12 cellular contexts compared by ENCODE assay signal in the genomic region with DNA sequence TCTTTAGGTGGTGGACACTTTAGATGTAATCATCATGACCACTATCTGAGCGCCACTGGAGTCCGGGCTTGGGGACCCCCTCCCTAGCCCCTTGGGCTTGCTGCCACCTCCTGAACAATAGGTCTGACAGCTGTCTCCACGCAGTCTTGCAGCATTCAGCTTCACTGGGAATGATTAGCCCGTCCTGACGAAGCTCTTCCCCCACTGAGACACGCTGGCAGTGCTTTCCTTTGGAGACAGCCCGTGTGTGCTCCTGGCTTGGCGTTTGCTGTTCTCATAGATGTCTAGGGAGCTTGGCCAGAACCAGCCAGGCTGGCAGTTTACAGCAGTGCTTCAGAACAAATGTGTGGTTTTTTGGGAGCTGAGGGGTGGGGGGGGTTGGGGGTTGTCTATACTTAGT.
DNase-seq lines count a peak whose midpoint lies in the region; ATAC-seq and TF ChIP-seq lines count a peak whose summit lies in the region.
"Had no signal": no experiment of that assay in that cellular context is flagged by ENCODE, and none has a peak within 500 bp of the region (broad histone marks: within the 10 kb centered on the region; RNA-seq: fewer than 3 reads in every experiment).

No MANE protein-coding gene starts in this region.

- H3K27ac Mint-ChIP-seq in activated CD4-positive, alpha-beta T cell treated with anti-CD3 and anti-CD28 coated beads for 36 hours = no peak overlapping the region
- H3K27ac Mint-ChIP-seq: activated CD4-positive, alpha-beta memory T cell treated with anti-CD3 and anti-CD28 coated beads for 36 hours; activated naive CD4-positive, alpha-beta T cell treated with anti-CD3 and anti-CD28 coated beads for 36 hours had no signal

- POLR2A ChIA-PET in activated CD4-positive, alpha-beta T cell treated with anti-CD3 and anti-CD28 coated beads for 36 hours (lab: Charles Lee) = no interaction called here

- H3K9me3 Mint-ChIP-seq in activated CD4-positive, alpha-beta T cell treated with anti-CD3 and anti-CD28 coated beads for 36 hours (ENCODE audit: low read depth) = no peaks in the 10 kb centered on the region
- H3K9me3 Mint-ChIP-seq: activated CD4-positive, alpha-beta memory T cell treated with anti-CD3 and anti-CD28 coated beads for 36 hours; activated naive CD4-positive, alpha-beta T cell treated with anti-CD3 and anti-CD28 coated beads for 36 hours had no signal

- no peak overlapping the region for H3K4me3 Mint-ChIP-seq in activated CD4-positive, alpha-beta T cell treated with anti-CD3 and anti-CD28 coated beads for 36 hours
- H3K4me3 Mint-ChIP-seq: activated CD4-positive, alpha-beta memory T cell treated with anti-CD3 and anti-CD28 coated beads for 36 hours; activated naive CD4-positive, alpha-beta T cell treated with anti-CD3 and anti-CD28 coated beads for 36 hours had no signal

- H3K9me3 ChIP-seq in heart left ventricle (no peaks in the 10 kb centered on the region), stomach (no peaks in the 10 kb centered on the region)

- 9 to 18% (median 15%) methylated on average over 8 of the region's 8 CpGs for WGBS in heart left ventricle, 4 donors
- 3 to 35% (median 20%) methylated on average over 7 to 8 of the region's 8 CpGs for WGBS in stomach, 5 donors

- no peaks in the 10 kb centered on the region for H3K27me3 Mint-ChIP-seq in activated CD4-positive, alpha-beta T cell treated with anti-CD3 and anti-CD28 coated beads for 36 hours
- H3K27me3 Mint-ChIP-seq: activated CD4-positive, alpha-beta memory T cell treated with anti-CD3 and anti-CD28 coated beads for 36 hours had no signal

- H3K36me3 Mint-ChIP-seq in activated CD4-positive, alpha-beta T cell treated with anti-CD3 and anti-CD28 coated beads for 36 hours (ENCODE audit: low read depth) = no peaks in the 10 kb centered on the region
- H3K36me3 Mint-ChIP-seq: activated CD4-positive, alpha-beta memory T cell treated with anti-CD3 and anti-CD28 coated beads for 36 hours had no signal

- peak; percentile 4 for DNase-seq in DMS 273 (lab: John Stamatoyannopoulos, UW; ENCODE audit: unreplicated experiment)
- no peak for DNase-seq in DMS 273 treated with DMSO at 0.1 percent for 48 hours (lab: John Stamatoyannopoulos, UW)
- DNase-seq in heart left ventricle = peak in 2 of 5 donors; percentile 49
- no peak for DNase-seq in stomach
- no peak for DNase-seq in activated CD4-positive, alpha-beta T cell treated with anti-CD3 and anti-CD28 coated beads for 36 hours
- DNase-seq: activated CD4-positive, alpha-beta memory T cell treated with anti-CD3 and anti-CD28 coated beads for 36 hours; activated naive CD4-positive, alpha-beta T cell treated with anti-CD3 and anti-CD28 coated beads for 36 hours; stimulated activated CD8-positive, alpha-beta memory T cell treated with anti-CD3 and anti-CD28 coated beads, Interleukin-4, amount 100 ng/mL, for 48 hours had no signal

- H3K27ac ChIP-seq in heart left ventricle (peak overlapping the region in 3 of 12 donors; percentile 1 to 48 (median 23)), stomach (peak overlapping the region in 4 of 5 donors; percentile 59 to 83 (median 65))
- H3K27ac ChIP-seq: 22Rv1 had no signal

- no peak for TF ChIP-seq EP300 in stomach (IDR thresholded peaks at IDR 0.05)

- intact Hi-C loops in heart left ventricle (cut with DNase I) = no loop called here
- intact Hi-C loops in stomach (cut with DNase I; ENCODE audit: low total_unique reads) = no loop called here
- intact Hi-C loops in activated CD4-positive, alpha-beta T cell treated with anti-CD3 and anti-CD28 coated beads for 36 hours (cut with DNase I, micrococcal nuclease) = no loop called here

- CTCF ChIA-PET in activated CD4-positive, alpha-beta T cell treated with anti-CD3 and anti-CD28 coated beads for 36 hours (lab: Charles Lee) = interaction anchor here (0.6 to 1.4 kb wide), 3 partner anchors 9 to 356 kb away, joined by 3 to 4 read pairs (median 3); a partner anchor contains a TSS

- H3K27me3 ChIP-seq in heart left ventricle (no peaks in the 10 kb centered on the region), stomach (no peaks in the 10 kb centered on the region)

- TF ChIP-seq POLR2A in heart left ventricle (IDR thresholded peaks at IDR 0.05) = no peak
- TF ChIP-seq POLR2A in stomach (IDR thresholded peaks at IDR 0.05) = no peak

- no peak for TF ChIP-seq CTCF in WI38 (IDR thresholded peaks at IDR 0.05; ENCODE audit: low read depth, low read length)
- TF ChIP-seq CTCF in heart left ventricle (IDR thresholded peaks at IDR 0.05) = no peak
- no peak for TF ChIP-seq CTCF in stomach (IDR thresholded peaks at IDR 0.05)

- H3K4me1 Mint-ChIP-seq in activated CD4-positive, alpha-beta T cell treated with anti-CD3 and anti-CD28 coated beads for 36 hours = peaks cover 1% of the 10 kb centered on the region

- peaks cover 0 to 26% (median 7%) of the 10 kb centered on the region in 12 donors for H3K4me1 ChIP-seq in heart left ventricle
- peaks cover 0 to 23% (median 7%) of the 10 kb centered on the region in 4 donors for H3K4me1 ChIP-seq in stomach

- ATAC-seq in heart left ventricle = peak in 3 of 4 donors; percentile 63 to 81 (median 74)
- ATAC-seq in HG03196 (IDR thresholded peaks at IDR 0.05; ENCODE audit: unreplicated experiment) = no peak
- no peak for ATAC-seq in HG02610 (IDR thresholded peaks at IDR 0.05; ENCODE audit: unreplicated experiment)
- no peak for ATAC-seq in activated CD4-positive, alpha-beta T cell treated with anti-CD3 and anti-CD28 coated beads for 36 hours

- no peaks in the 10 kb centered on the region for H3K36me3 ChIP-seq in heart left ventricle
- no peaks in the 10 kb centered on the region for H3K36me3 ChIP-seq in stomach

- H3K4me3 ChIP-seq in WI38 (ENCODE audit: low read depth, low read length) (peak overlapping the region; percentile 8; the same call in 1 of the 2 replicates), heart left ventricle (peak overlapping the region in 1 of 12 donors; percentile 20), stomach (no peak overlapping the region)

Comparison
In these comparisons a context has a peak if more than half of its experiments do, and no peak if none do; other contexts are left out.
1. ATAC-seq: peak in heart left ventricle (3 of 4); none in HG03196 (single experiment), HG02610 (single experiment) and activated CD4-positive, alpha-beta T cell treated with anti-CD3 and anti-CD28 coated beads for 36 hours (single experiment).